Comparison of ENCODE assay signal across 27 cellular contexts in the genomic region with DNA sequence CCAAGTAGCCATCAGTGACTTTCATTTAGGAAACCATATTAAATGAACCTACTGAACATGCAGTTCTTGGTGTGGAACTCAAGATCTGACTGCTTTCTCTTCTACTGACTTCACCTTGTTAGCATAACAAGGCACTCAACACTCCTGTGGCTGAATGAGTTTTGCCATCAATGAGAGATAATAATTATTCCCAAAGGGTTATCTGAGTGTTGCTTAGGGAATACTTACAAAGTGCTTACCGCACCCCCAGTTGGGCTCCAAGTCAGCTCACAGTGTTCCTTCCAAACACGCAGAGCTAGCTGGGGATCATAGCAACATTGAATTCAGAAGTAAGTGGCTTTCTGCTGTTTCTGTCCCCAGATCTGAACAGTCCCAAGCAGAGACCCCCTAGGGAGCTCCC.
"Had no signal": no experiment of that assay in that cellular context is flagged by ENCODE, and none has a peak within 500 bp of the region (broad histone marks: within the 10 kb centered on the region; RNA-seq: fewer than 3 reads in every experiment).

No MANE protein-coding gene starts in this region.

- ATAC-seq: lower lobe of right lung; natural killer cell; stimulated activated effector memory CD8-positive, alpha-beta T cell treated with anti-CD3 and anti-CD28 coated beads, Interleukin-12 subunit alpha, Interleukin-12 subunit beta, amount 100 ng/mL, for 72 hours had no signal

- H3K79me2 ChIP-seq: parathyroid adenoma had no signal

- H3K27me3 Mint-ChIP-seq: stimulated activated naive CD8-positive, alpha-beta T cell treated with anti-CD3 and anti-CD28 coated beads, Interleukin-15, Interleukin-2, amounts not matched to agents 100 ng/mL and 50 ng/mL, for 24 hours had no signal

- DNase-seq: hypothalamus; immature natural killer cell; kidney; lower lobe of right lung; mammary epithelial cell; mesenchymal stem cell; naive B cell; natural killer cell; nephron progenitor cell; occipital lobe; psoas muscle; sigmoid colon; small intestine; spleen; stimulated activated CD4-positive, alpha-beta T cell treated with anti-CD3 and anti-CD28 coated beads, Interleukin-4, amount 100 ng/mL, for 24 hours; stimulated activated naive CD4-positive, alpha-beta T cell; testis; thyroid gland; transverse colon; upper lobe of left lung had no signal

- H3K36me3 Mint-ChIP-seq: immature natural killer cell; mesothelial cell of epicardium; naive B cell; natural killer cell; neural progenitor cell; stimulated activated effector memory CD8-positive, alpha-beta T cell treated with anti-CD3 and anti-CD28 coated beads, Interleukin-12 subunit alpha, Interleukin-12 subunit beta, amount 100 ng/mL, for 72 hours had no signal

- H3K36me3 ChIP-seq: lower lobe of right lung, neural progenitor cell, neutrophil, sigmoid colon, spleen, thyroid gland, transverse colon, upper lobe of left lung, vagina had no signal

- H3K27ac Mint-ChIP-seq: immature natural killer cell; mesothelial cell of epicardium; naive B cell; natural killer cell; nephron progenitor cell; neural progenitor cell; stimulated activated effector memory CD8-positive, alpha-beta T cell treated with anti-CD3 and anti-CD28 coated beads, Interleukin-12 subunit alpha, Interleukin-12 subunit beta, amount 100 ng/mL, for 72 hours; stimulated activated naive CD8-positive, alpha-beta T cell treated with anti-CD3 and anti-CD28 coated beads, Interleukin-15, Interleukin-2, amounts not matched to agents 100 ng/mL and 50 ng/mL, for 24 hours had no signal

- H3K4me3 ChIP-seq: lower lobe of right lung, neural progenitor cell, psoas muscle, sigmoid colon, spleen, testis, thyroid gland, transverse colon, upper lobe of left lung, vagina had no signal

- H3K4me2 ChIP-seq: neural progenitor cell had no signal

- H3K9me3 Mint-ChIP-seq: immature natural killer cell; natural killer cell; stimulated activated effector memory CD8-positive, alpha-beta T cell treated with anti-CD3 and anti-CD28 coated beads, Interleukin-12 subunit alpha, Interleukin-12 subunit beta, amount 100 ng/mL, for 72 hours had no signal

- H3K4me3 Mint-ChIP-seq: immature natural killer cell; mesothelial cell of epicardium; naive B cell; natural killer cell; nephron progenitor cell; neural progenitor cell; stimulated activated effector memory CD8-positive, alpha-beta T cell treated with anti-CD3 and anti-CD28 coated beads, Interleukin-12 subunit alpha, Interleukin-12 subunit beta, amount 100 ng/mL, for 72 hours; stimulated activated naive CD8-positive, alpha-beta T cell treated with anti-CD3 and anti-CD28 coated beads, Interleukin-15, Interleukin-2, amounts not matched to agents 100 ng/mL and 50 ng/mL, for 24 hours had no signal

- H2AFZ ChIP-seq: neural progenitor cell, parathyroid adenoma had no signal

- H3K4me1 ChIP-seq: lower lobe of right lung, psoas muscle, sigmoid colon, spleen, testis, transverse colon, upper lobe of left lung, vagina had no signal

- H3K9ac ChIP-seq: neural progenitor cell, parathyroid adenoma had no signal

- H3K27me3 ChIP-seq: neural progenitor cell, sigmoid colon, spleen, testis, thyroid gland, transverse colon, upper lobe of left lung, vagina had no signal

- H3K4me1 Mint-ChIP-seq: immature natural killer cell; naive B cell; natural killer cell; stimulated activated effector memory CD8-positive, alpha-beta T cell treated with anti-CD3 and anti-CD28 coated beads, Interleukin-12 subunit alpha, Interleukin-12 subunit beta, amount 100 ng/mL, for 72 hours had no signal

- H3K9me3 ChIP-seq: lower lobe of right lung, neutrophil, psoas muscle, sigmoid colon, spleen, testis, thyroid gland, transverse colon, upper lobe of left lung, vagina had no signal

- H3K27ac ChIP-seq: lower lobe of right lung, neural progenitor cell, neutrophil, parathyroid adenoma, psoas muscle, sigmoid colon, spleen, testis, thyroid gland, transverse colon, upper lobe of left lung, vagina had no signal
